ENCODE assay signal across 16 cellular contexts in genomic region chr2:33375054-33375453, GRCh38.
DNase-seq lines count a peak whose midpoint lies in the region; ATAC-seq and TF ChIP-seq lines count a peak whose summit lies in the region.
"Had no signal": no experiment of that assay in that cellular context is flagged by ENCODE, and none has a peak within 500 bp of the region (broad histone marks: within the 10 kb centered on the region; RNA-seq: fewer than 3 reads in every experiment).

No MANE protein-coding gene starts in this region.

- H3K27ac ChIP-seq in right lobe of liver, result no peak overlapping the region
- H3K27ac ChIP-seq: transverse colon had no signal

- intact Hi-C loops in sciatic nerve (cut with DNase I), result no loop called here
- intact Hi-C loops in right lobe of liver (cut with DNase I), result no loop called here

- TF ChIP-seq CTCF in right lobe of liver (IDR thresholded peaks at IDR 0.05), result no peak

- TF ChIP-seq POLR2A in right lobe of liver (IDR thresholded peaks at IDR 0.05), result no peak

- 66% methylated on average over 6 of the region's 7 CpGs for WGBS in right lobe of liver (ENCODE audit: insufficient coverage, low coverage, low lambda C conversion rate, missing lambda C conversion rate)

- DNase-seq in ELR (ENCODE audit: low read depth), result peak; percentile 64
- DNase-seq in RKO (ENCODE audit: low spot score), result peak; percentile 67
- DNase-seq in sciatic nerve (ENCODE audit: low spot score), result no peak
- DNase-seq in right lobe of liver, result no peak
- DNase-seq: activated effector memory CD4-positive, alpha-beta T cell treated with anti-CD3 and anti-CD28 coated beads, Interleukin-2, amount 50 U/mL, for 16 hours; central memory CD4-positive, alpha-beta T cell; DMS79 treated with DMSO at 0.1 percent for 48 hours; HCEC 1CT; NCI-H1417 treated with DMSO at 0.1 percent for 48 hours; stimulated activated CD4-positive, alpha-beta T cell treated with anti-CD3 and anti-CD28 coated beads, Interleukin-2, amount 100 ng/mL, for 48 hours; stimulated activated naive CD4-positive, alpha-beta T cell treated with Interleukin-2 at 50 U/mL for 16 hours; transverse colon had no signal

- no peak overlapping the region for H3K4me3 ChIP-seq in right lobe of liver
- H3K4me3 ChIP-seq: skin epidermis, transverse colon had no signal

- no peaks in the 10 kb centered on the region for H3K27me3 ChIP-seq in right lobe of liver
- H3K27me3 ChIP-seq: transverse colon had no signal

- ATAC-seq in esophagus mucosa, result peak; percentile 79
- ATAC-seq in sciatic nerve, result peak; percentile 7
- ATAC-seq in GM21786 (IDR thresholded peaks at IDR 0.05; ENCODE audit: unreplicated experiment), result no peak
- no peak for ATAC-seq in HG03460 (IDR thresholded peaks at IDR 0.05; ENCODE audit: unreplicated experiment)
- ATAC-seq in right lobe of liver, result no peak

- H3K4me1 ChIP-seq in right lobe of liver, result no peaks in the 10 kb centered on the region
- H3K4me1 ChIP-seq: transverse colon had no signal

- H3K9me3 ChIP-seq in right lobe of liver, result no peaks in the 10 kb centered on the region
- H3K9me3 ChIP-seq: transverse colon had no signal

- H3K36me3 ChIP-seq in right lobe of liver, result no peaks in the 10 kb centered on the region
- H3K36me3 ChIP-seq: transverse colon had no signal

Comparison
In these comparisons a context has a peak if more than half of its experiments do, and no peak if none do; other contexts are left out.
1. DNase-seq: peak in ELR (single experiment) and RKO (single experiment); none in sciatic nerve (single experiment) and right lobe of liver (0 of 3).
2. ATAC-seq: peak in esophagus mucosa (single experiment) and sciatic nerve (single experiment); none in GM21786 (single experiment), HG03460 (single experiment) and right lobe of liver (0 of 4).